14 cellular contexts compared by ENCODE assay signal in genomic region chr1:174988986-174989385, GRCh38. TPM values are rescaled to one million over a fixed set of nuclear protein-coding genes. Genes with fewer than 3 reads are reported as not detected.
DNase-seq lines count a peak whose midpoint lies in the region; ATAC-seq lines count a peak whose summit lies in the region.
"Had no signal": no experiment of that assay in that cellular context is flagged by ENCODE, and none has a peak within 500 bp of the region (broad histone marks: within the 10 kb centered on the region; RNA-seq: fewer than 3 reads in every experiment).

No MANE protein-coding gene starts in this region.

- no peak overlapping the region for H4K8ac ChIP-seq in mesenchymal stem cell (ENCODE audit: low read length)

- no peak overlapping the region for H3K27ac Mint-ChIP-seq in activated CD4-positive, alpha-beta T cell treated with anti-CD3 and anti-CD28 coated beads, Interleukin-2, amount 10 ng/mL, durations not matched to agents 24 days and 14 days

- no peaks in the 10 kb centered on the region for H3K9me3 ChIP-seq in mesenchymal stem cell (ENCODE audit: control insufficient read depth, low read length)
- H3K9me3 ChIP-seq: stomach had no signal

- no peak overlapping the region for H4K91ac ChIP-seq in mesenchymal stem cell (ENCODE audit: low read length)

- H3K27ac ChIP-seq in mesenchymal stem cell (ENCODE audit: low read length, poor library complexity, severe bottlenecking) = no peak overlapping the region

- peak; percentile 57 for ATAC-seq in GM19463 (IDR thresholded peaks at IDR 0.05; ENCODE audit: unreplicated experiment)
- peak; percentile 47 for ATAC-seq in HG03521 (IDR thresholded peaks at IDR 0.05; ENCODE audit: unreplicated experiment)

- H3K36me3 Mint-ChIP-seq in activated CD4-positive, alpha-beta T cell treated with anti-CD3 and anti-CD28 coated beads, Interleukin-2, amount 10 ng/mL, durations not matched to agents 24 days and 14 days (ENCODE audit: low read depth) = peaks cover 25% of the 10 kb centered on the region

- peak overlapping the region; percentile 10; the same call in 1 of the 2 replicates for H3K4me3 ChIP-seq in GM08714 (ENCODE audit: low read length)
- H3K4me3 ChIP-seq in mesenchymal stem cell (ENCODE audit: insufficient read depth in 1 of 2, low read depth in 1 of 2, low read length in 2 of 2) = peak overlapping the region in 1 of 2 experiments; percentile 89

- H3K4me2 ChIP-seq in mesenchymal stem cell (ENCODE audit: low read length, poor library complexity, severe bottlenecking) = no peak overlapping the region

- H3K27me3 Mint-ChIP-seq in activated CD4-positive, alpha-beta T cell treated with anti-CD3 and anti-CD28 coated beads, Interleukin-2, amount 10 ng/mL, durations not matched to agents 24 days and 14 days = no peaks in the 10 kb centered on the region

- no peak overlapping the region for H2BK5ac ChIP-seq in mesenchymal stem cell (ENCODE audit: low read depth, low read length, poor library complexity, severe bottlenecking)

- no peak overlapping the region for H2AFZ ChIP-seq in mesenchymal stem cell (ENCODE audit: low read depth, low read length)

- H3K4me3 Mint-ChIP-seq in activated CD4-positive, alpha-beta T cell treated with anti-CD3 and anti-CD28 coated beads, Interleukin-2, amount 10 ng/mL, durations not matched to agents 24 days and 14 days = no peak overlapping the region

- H3K9ac ChIP-seq in mesenchymal stem cell (ENCODE audit: low read length) = peak overlapping the region; percentile 95

- H3K36me3 ChIP-seq in mesenchymal stem cell (ENCODE audit: control insufficient read depth in 1 of 2, insufficient read depth in 2 of 2, low read depth in 1 of 2, low read length in 2 of 2) = peaks cover 0 to 8% of the 10 kb centered on the region in 2 experiments

- H3K4me1 Mint-ChIP-seq in activated CD4-positive, alpha-beta T cell treated with anti-CD3 and anti-CD28 coated beads, Interleukin-2, amount 10 ng/mL, durations not matched to agents 24 days and 14 days = peaks cover 20% of the 10 kb centered on the region

- H3K79me1 ChIP-seq in mesenchymal stem cell (replicated peaks; ENCODE audit: low read length, poor library complexity, severe bottlenecking) = no peaks in the 10 kb centered on the region

- intact Hi-C loops in activated CD4-positive, alpha-beta T cell treated with anti-CD3 and anti-CD28 coated beads, Interleukin-2, amount 10 ng/mL, durations not matched to agents 24 days and 14 days (cut with micrococcal nuclease) = no loop called here
- intact Hi-C loops in head of caudate nucleus (cut with DNase I) = no loop called here

- 94% methylated on average over 2 of the region's 3 CpGs for WGBS in mesenchymal stem cell

- DNase-seq in mesenchymal stem cell = no peak
- DNase-seq in glomerular visceral epithelial cell (ENCODE audit: extremely low spot score) = no peak
- DNase-seq in NCI-H1436 treated with DMSO at 0.1 percent for 48 hours (lab: John Stamatoyannopoulos, UW) = no peak
- no peak for DNase-seq in activated CD4-positive, alpha-beta T cell treated with anti-CD3 and anti-CD28 coated beads, Interleukin-2, amount 10 ng/mL, durations not matched to agents 24 days and 14 days
- no peak for DNase-seq in head of caudate nucleus
- DNase-seq: aorta; GDM1; NCI-H1417; NCI-H510A treated with DMSO at 0.1 percent for 48 hours; stimulated activated CD4-positive, alpha-beta T cell treated with anti-CD3 and anti-CD28 coated beads, Interleukin-4, amount 100 ng/mL, for 4 hours; stomach had no signal

- no peaks in the 10 kb centered on the region for H3K27me3 ChIP-seq in mesenchymal stem cell (ENCODE audit: control insufficient read depth in 1 of 2, insufficient read depth in 1 of 2, low read length in 2 of 2)
- H3K27me3 ChIP-seq: stomach had no signal

- no peak overlapping the region for H2BK15ac ChIP-seq in mesenchymal stem cell (ENCODE audit: low read depth, poor library complexity, severe bottlenecking)

- no peak overlapping the region for H2AK5ac ChIP-seq in mesenchymal stem cell (ENCODE audit: low read length, severe bottlenecking)

- no peaks in the 10 kb centered on the region for H3K9me3 Mint-ChIP-seq in activated CD4-positive, alpha-beta T cell treated with anti-CD3 and anti-CD28 coated beads, Interleukin-2, amount 10 ng/mL, durations not matched to agents 24 days and 14 days

- no peaks in the 10 kb centered on the region for H3K4me1 ChIP-seq in mesenchymal stem cell (ENCODE audit: control insufficient read depth, insufficient read depth, low read depth, low read length)

- H3K18ac ChIP-seq in mesenchymal stem cell (ENCODE audit: low read depth in 1 of 2, low read length in 2 of 2) = no peak overlapping the region

- H3K23ac ChIP-seq in mesenchymal stem cell (ENCODE audit: low read length in 2 of 2) = no peak overlapping the region

- H2BK120ac ChIP-seq in mesenchymal stem cell (ENCODE audit: low read depth, low read length) = no peak overlapping the region

- no peak overlapping the region for H2BK12ac ChIP-seq in mesenchymal stem cell (ENCODE audit: low read length in 2 of 2)

- no peak overlapping the region for H3K14ac ChIP-seq in mesenchymal stem cell (ENCODE audit: low read length in 2 of 2)

- H3K4ac ChIP-seq in mesenchymal stem cell (ENCODE audit: low read depth in 1 of 2, low read length in 2 of 2) = no peak overlapping the region

RNA-seq across cellular contexts. Expression of gene CACYBP, which starts 10.8 kb away (rescaled TPM):
- 39.3 TPM for polyA plus RNA-seq in mesenchymal stem cell (2013, experiment 1 of 2)
- polyA plus RNA-seq in mesenchymal stem cell (2013, experiment 2 of 2) = 39.0 TPM
- 385 and 389 TPM in 2 replicates for total RNA-seq in activated CD4-positive, alpha-beta T cell treated with anti-CD3 and anti-CD28 coated beads, Interleukin-2, amount 10 ng/mL, durations not matched to agents 24 days and 14 days

RNA-seq across cellular contexts. Expression of gene MRPS14, which starts 34.2 kb away (rescaled TPM):
- polyA plus RNA-seq in mesenchymal stem cell (2013, experiment 1 of 2) = 41.8 TPM
- polyA plus RNA-seq in mesenchymal stem cell (2013, experiment 2 of 2) = 43.5 TPM
- total RNA-seq in activated CD4-positive, alpha-beta T cell treated with anti-CD3 and anti-CD28 coated beads, Interleukin-2, amount 10 ng/mL, durations not matched to agents 24 days and 14 days = 28.9 and 33.5 TPM in 2 replicates
